In the genomic region with DNA sequence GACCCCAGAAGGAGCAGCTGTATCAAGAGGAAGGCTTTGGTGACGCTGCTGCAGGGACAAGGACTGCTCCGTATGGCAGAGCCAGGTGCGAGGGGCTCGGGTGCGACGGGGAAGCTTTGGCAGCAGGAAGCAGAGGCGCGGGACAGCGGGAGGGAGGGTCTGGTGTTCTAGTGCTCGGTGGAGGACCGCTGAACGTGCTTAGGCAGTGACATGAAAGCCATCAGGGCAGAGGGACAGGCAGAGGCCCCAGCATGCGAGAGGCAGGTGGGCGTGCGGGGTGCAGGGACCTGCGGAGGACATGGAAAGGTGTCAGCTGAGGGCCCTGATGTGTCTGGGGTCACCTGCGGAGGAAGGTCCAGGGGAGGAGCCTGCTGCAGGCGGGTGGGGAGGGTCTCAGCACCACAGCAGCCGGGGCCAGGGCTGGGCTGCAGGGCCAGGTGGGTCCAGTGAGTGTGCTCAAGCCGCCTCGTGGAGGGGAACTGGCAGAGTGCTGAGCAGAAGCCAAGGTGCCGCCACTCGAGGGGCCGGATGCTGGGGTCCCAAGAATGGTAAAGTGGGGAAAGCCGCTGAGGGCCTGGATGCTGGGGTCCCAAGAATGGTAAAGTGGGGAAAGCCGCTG, we compare ENCODE assay signal across 19 cellular contexts. TPM values are rescaled to one million over a fixed set of nuclear protein-coding genes. Genes with fewer than 3 reads are reported as not detected.
A peak's percentile ranks its signal among the peaks of the same experiment; 100 is the strongest.
DNase-seq lines count a peak whose midpoint lies in the region; ATAC-seq and TF ChIP-seq lines count a peak whose summit lies in the region.
"Had no signal": no experiment of that assay in that cellular context is flagged by ENCODE, and none has a peak within 500 bp of the region (broad histone marks: within the 10 kb centered on the region; RNA-seq: fewer than 3 reads in every experiment).

No MANE protein-coding gene starts in this region.

- DNase-seq in activated CD4-positive, alpha-beta T cell treated with anti-CD3 and anti-CD28 coated beads, Interleukin-2, amount 10 ng/mL, durations not matched to agents 24 days and 14 days: no peak
- no peak for DNase-seq in activated CD4-positive, alpha-beta T cell treated with anti-CD3 and anti-CD28 coated beads, Interleukin-2, amount 50 U/mL, for 4 hours
- DNase-seq in WTC11 (ENCODE audit: low spot score): peak; percentile 10
- DNase-seq in right cardiac atrium: peak; percentile 10 to 48 (median 17)
- peak; percentile 55 for DNase-seq in sigmoid colon
- no peak for DNase-seq in cerebellar cortex (ENCODE audit: low spot score)
- no peak for DNase-seq in hypothalamus (lab: John Stamatoyannopoulos, UW)
- DNase-seq: activated CD8-positive, alpha-beta memory T cell treated with anti-CD3 and anti-CD28 coated beads, Interleukin-2, amount 10 ng/mL, durations not matched to agents 7 days and 5 days; COR-L47; NCI-H187 treated with DMSO at 0.1 percent for 48 hours; NCI-H524; stimulated activated CD4-positive, alpha-beta T cell treated with anti-CD3 and anti-CD28 coated beads, Interleukin-4, amount 100 ng/mL, for 1 hour; stimulated activated CD8-positive, alpha-beta memory T cell treated with anti-CD3 and anti-CD28 coated beads, Interleukin-4, amount 100 ng/mL, for 48 hours had no signal

- intact Hi-C loops in activated CD4-positive, alpha-beta T cell treated with anti-CD3 and anti-CD28 coated beads, Interleukin-2, amount 10 ng/mL, durations not matched to agents 24 days and 14 days (cut with micrococcal nuclease): no loop called here
- intact Hi-C loops in right cardiac atrium (cut with DNase I) (no loop called here), sigmoid colon (cut with DNase I) (no loop called here)

- H3K9me3 Mint-ChIP-seq in activated CD4-positive, alpha-beta T cell treated with anti-CD3 and anti-CD28 coated beads, Interleukin-2, amount 10 ng/mL, durations not matched to agents 24 days and 14 days: no peaks in the 10 kb centered on the region
- peaks cover 3% of the 10 kb centered on the region; the same call in 1 of the 2 replicates for H3K9me3 Mint-ChIP-seq in WTC11
- H3K9me3 Mint-ChIP-seq: neural progenitor cell had no signal

- TF ChIP-seq CTCF in WTC11 (IDR thresholded peaks at IDR 0.05): no peak
- TF ChIP-seq CTCF in sigmoid colon (IDR thresholded peaks at IDR 0.05): no peak

- POLR2A ChIA-PET in WTC11 (lab: Charles Lee): no interaction called here

- WGBS in right cardiac atrium: 82% methylated on average over 26 of the region's 26 CpGs
- WGBS in sigmoid colon, 2 donors: 86 to 89% methylated on average over 26 of the region's 26 CpGs

- H3K27ac ChIP-seq in right cardiac atrium (ENCODE audit: low read length) (no peak overlapping the region), sigmoid colon (no peak overlapping the region)
- H3K27ac ChIP-seq: A549, cardiac muscle cell, neural progenitor cell, tibial artery had no signal

- no peak for TF ChIP-seq POLR2A in sigmoid colon (IDR thresholded peaks at IDR 0.05)

- TF ChIP-seq EP300 in sigmoid colon (IDR thresholded peaks at IDR 0.05): no peak

- H3K4me3 ChIP-seq in right cardiac atrium (ENCODE audit: low read length) (no peak overlapping the region), sigmoid colon (no peak overlapping the region)
- H3K4me3 ChIP-seq: A549, cardiac muscle cell, neural progenitor cell, tibial artery had no signal

- H3K9me3 ChIP-seq in right cardiac atrium (ENCODE audit: control insufficient read depth, low read length) (no peaks in the 10 kb centered on the region), sigmoid colon (no peaks in the 10 kb centered on the region)
- H3K9me3 ChIP-seq: A549, tibial artery had no signal

- ATAC-seq in WTC11 (no peak), right cardiac atrium (no peak), GM21529 (IDR thresholded peaks at IDR 0.05; ENCODE audit: unreplicated experiment) (no peak)
- ATAC-seq: A549, SK-N-SH treated with all-trans-retinoic acid at 6 μM for 48 hours had no signal

- H3K4me1 ChIP-seq in right cardiac atrium (ENCODE audit: control insufficient read depth, insufficient read depth, low read length): no peaks in the 10 kb centered on the region
- no peaks in the 10 kb centered on the region for H3K4me1 ChIP-seq in sigmoid colon
- H3K4me1 ChIP-seq: neural progenitor cell, tibial artery had no signal

- H3K4me3 Mint-ChIP-seq in activated CD4-positive, alpha-beta T cell treated with anti-CD3 and anti-CD28 coated beads, Interleukin-2, amount 10 ng/mL, durations not matched to agents 24 days and 14 days: no peak overlapping the region
- no peak overlapping the region for H3K4me3 Mint-ChIP-seq in WTC11
- H3K4me3 Mint-ChIP-seq: neural progenitor cell had no signal

- CTCF ChIA-PET in WTC11 (lab: Charles Lee): no interaction called here

- no peaks in the 10 kb centered on the region for H3K36me3 Mint-ChIP-seq in activated CD4-positive, alpha-beta T cell treated with anti-CD3 and anti-CD28 coated beads, Interleukin-2, amount 10 ng/mL, durations not matched to agents 24 days and 14 days (ENCODE audit: low read depth)
- no peaks in the 10 kb centered on the region for H3K36me3 Mint-ChIP-seq in WTC11
- H3K36me3 Mint-ChIP-seq: activated CD8-positive, alpha-beta memory T cell treated with anti-CD3 and anti-CD28 coated beads, Interleukin-2, amount 10 ng/mL, durations not matched to agents 7 days and 5 days; neural progenitor cell had no signal

- peaks cover 8% of the 10 kb centered on the region for H3K4me1 Mint-ChIP-seq in activated CD4-positive, alpha-beta T cell treated with anti-CD3 and anti-CD28 coated beads, Interleukin-2, amount 10 ng/mL, durations not matched to agents 24 days and 14 days
- H3K4me1 Mint-ChIP-seq in WTC11: no peaks in the 10 kb centered on the region

- peaks cover 3% of the 10 kb centered on the region for H3K27me3 Mint-ChIP-seq in activated CD4-positive, alpha-beta T cell treated with anti-CD3 and anti-CD28 coated beads, Interleukin-2, amount 10 ng/mL, durations not matched to agents 24 days and 14 days
- H3K27me3 Mint-ChIP-seq in WTC11 (ENCODE audit: low read depth): peaks cover under 1% of the 10 kb centered on the region; the same call in 1 of the 2 replicates

- H3K27ac Mint-ChIP-seq in activated CD4-positive, alpha-beta T cell treated with anti-CD3 and anti-CD28 coated beads, Interleukin-2, amount 10 ng/mL, durations not matched to agents 24 days and 14 days: peak overlapping the region; percentile 29
- no peak overlapping the region for H3K27ac Mint-ChIP-seq in WTC11

- no peaks in the 10 kb centered on the region for H3K36me3 ChIP-seq in sigmoid colon
- H3K36me3 ChIP-seq: cardiac muscle cell, neural progenitor cell, tibial artery had no signal

- no peaks in the 10 kb centered on the region for H3K27me3 ChIP-seq in right cardiac atrium (ENCODE audit: control insufficient read depth, insufficient read depth)
- peaks cover 5 to 53% (median 22%) of the 10 kb centered on the region in 3 donors for H3K27me3 ChIP-seq in sigmoid colon
- H3K27me3 ChIP-seq: cardiac muscle cell had no signal

TF ChIP-seq in WTC11, 78 proteins besides CTCF, POLR2A, EP300 and RAD21:
- no peak for TF ChIP-seq OVOL2 (CRISPR knock-in tag; IDR thresholded peaks at IDR 0.05; ENCODE audit: borderline replicate concordance)
- no peak for TF ChIP-seq RORB (CRISPR knock-in tag; IDR thresholded peaks at IDR 0.05)

RNA-seq across cellular contexts. Expression of gene SLC9A3, which starts 18.6 kb away (rescaled TPM):
- 3.0 and 3.3 TPM in 2 replicates for total RNA-seq in activated CD4-positive, alpha-beta T cell treated with anti-CD3 and anti-CD28 coated beads, Interleukin-2, amount 10 ng/mL, durations not matched to agents 24 days and 14 days
- total RNA-seq in WTC11 (2021) (1.2 to 1.7 TPM (median 1.6 TPM) in 3 replicates), right cardiac atrium (1 to 10 TPM in 2 of 4 donors, under 1 TPM in 2; 0.94 to 1.1 (median 0.99) TPM), sigmoid colon (1 to 10 TPM in 3 of 4 donors, under 1 TPM in 1; 0.83 to 2.5 (median 2.4) TPM)
- polyA plus RNA-seq in right cardiac atrium (1.1 TPM), sigmoid colon (10 to 100 TPM; 12.0 to 51.3 (median 19.9) TPM)

Comparison
In these comparisons a context has a peak if more than half of its experiments do, and no peak if none do; other contexts are left out.
1. DNase-seq: peak in WTC11 (single experiment), right cardiac atrium (3 of 3) and sigmoid colon (single experiment); none in activated CD4-positive, alpha-beta T cell treated with anti-CD3 and anti-CD28 coated beads, Interleukin-2, amount 10 ng/mL, durations not matched to agents 24 days and 14 days (single experiment), activated CD4-positive, alpha-beta T cell treated with anti-CD3 and anti-CD28 coated beads, Interleukin-2, amount 50 U/mL, for 4 hours (0 of 2), cerebellar cortex (single experiment) and hypothalamus (0 of 51).